8 cellular contexts compared by ENCODE assay signal in the genomic region with DNA sequence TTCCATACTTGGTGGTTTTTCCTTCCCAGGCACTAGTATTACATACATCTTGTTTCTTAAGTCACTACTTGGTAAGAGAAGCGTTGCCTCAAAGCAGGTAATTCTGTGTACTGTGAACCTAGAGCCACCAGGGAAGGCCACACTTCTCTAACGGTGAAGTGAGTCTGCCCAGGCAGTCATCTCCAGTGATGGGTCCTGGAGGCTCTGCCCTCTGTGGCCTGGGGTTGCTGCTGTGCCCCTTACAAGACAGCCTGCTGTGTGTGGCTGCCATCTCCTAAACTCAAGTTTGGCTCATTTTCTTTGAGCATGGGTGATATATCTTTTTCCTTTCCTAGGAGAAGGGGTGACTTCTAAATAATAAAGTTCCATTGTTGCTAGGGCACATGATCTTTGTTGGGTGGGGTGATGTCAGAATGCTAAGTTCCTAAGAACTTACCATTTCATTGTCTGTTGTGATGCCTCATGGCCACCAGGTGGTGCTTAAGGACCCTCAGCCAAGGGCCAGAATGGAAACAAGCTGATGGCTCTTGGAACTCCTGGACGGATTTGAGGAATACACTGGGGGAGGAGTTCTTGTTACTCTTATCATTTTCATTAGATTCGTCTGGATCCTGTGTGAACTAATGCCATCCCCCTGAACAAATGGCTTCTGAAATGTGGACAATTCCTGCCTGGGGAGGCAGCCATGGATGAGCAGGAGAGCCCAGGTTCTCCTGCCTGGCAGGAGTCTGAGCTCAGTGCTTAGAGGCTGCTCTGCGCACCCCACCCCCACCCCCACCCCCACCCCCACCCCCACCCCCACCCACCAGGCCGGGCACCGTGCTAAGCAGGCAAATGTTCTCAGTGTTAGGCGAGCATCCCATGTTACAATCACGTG. TPM values are rescaled to one million over a fixed set of nuclear protein-coding genes. Genes with fewer than 3 reads are reported as not detected.
A peak's percentile ranks its signal among the peaks of the same experiment; 100 is the strongest.
DNase-seq lines count a peak whose midpoint lies in the region; ATAC-seq and TF ChIP-seq lines count a peak whose summit lies in the region.

No MANE protein-coding gene starts in this region.

- peak; percentile 66 for ATAC-seq in GM21390 (IDR thresholded peaks at IDR 0.05; ENCODE audit: unreplicated experiment)

- peaks cover 7% of the 10 kb centered on the region for H3K27me3 ChIP-seq in left ventricle myocardium inferior (ENCODE audit: low read depth)

- H3K27ac ChIP-seq in left ventricle myocardium inferior (replicated peaks), result no peak overlapping the region

- peaks cover 11% of the 10 kb centered on the region for H3K4me1 ChIP-seq in left ventricle myocardium inferior

- H3K4me3 ChIP-seq in left ventricle myocardium inferior, result no peak overlapping the region

- H3K36me3 ChIP-seq in left ventricle myocardium inferior, result no peaks in the 10 kb centered on the region

- TF ChIP-seq CTCF in left ventricle myocardium inferior (IDR thresholded peaks at IDR 0.05; ENCODE audit: borderline replicate concordance), result peak; percentile 88

- intact Hi-C loops in left ventricle myocardium inferior (cut with micrococcal nuclease), result no loop called here

- no peaks in the 10 kb centered on the region for H3K9me3 ChIP-seq in left ventricle myocardium inferior (replicated peaks)

- DNase-seq in EL (peak; percentile 76), HuH-7.5 (ENCODE audit: low spot score) (peak; percentile 63), RKO (ENCODE audit: low spot score) (peak; percentile 73), anterior cingulate cortex (lab: John Stamatoyannopoulos, UW) (peak in 42 of 58 donors; percentile 3 to 69 (median 24)), left ventricle myocardium inferior (peak; percentile 33), renal cortical epithelial cell (ENCODE audit: low read depth) (peak; percentile 71), NK-92 (lab: John Stamatoyannopoulos, UW; ENCODE audit: unreplicated experiment) (no peak)

RNA-seq across cellular contexts. Expression of a gene that starts 41.1 kb away (rescaled TPM):
- total RNA-seq in left ventricle myocardium inferior, result 157 TPM
- total RNA-seq in renal cortical epithelial cell, result 367 and 387 TPM in 2 replicates
